1 cellular context compared by ENCODE assay signal in the genomic region with DNA sequence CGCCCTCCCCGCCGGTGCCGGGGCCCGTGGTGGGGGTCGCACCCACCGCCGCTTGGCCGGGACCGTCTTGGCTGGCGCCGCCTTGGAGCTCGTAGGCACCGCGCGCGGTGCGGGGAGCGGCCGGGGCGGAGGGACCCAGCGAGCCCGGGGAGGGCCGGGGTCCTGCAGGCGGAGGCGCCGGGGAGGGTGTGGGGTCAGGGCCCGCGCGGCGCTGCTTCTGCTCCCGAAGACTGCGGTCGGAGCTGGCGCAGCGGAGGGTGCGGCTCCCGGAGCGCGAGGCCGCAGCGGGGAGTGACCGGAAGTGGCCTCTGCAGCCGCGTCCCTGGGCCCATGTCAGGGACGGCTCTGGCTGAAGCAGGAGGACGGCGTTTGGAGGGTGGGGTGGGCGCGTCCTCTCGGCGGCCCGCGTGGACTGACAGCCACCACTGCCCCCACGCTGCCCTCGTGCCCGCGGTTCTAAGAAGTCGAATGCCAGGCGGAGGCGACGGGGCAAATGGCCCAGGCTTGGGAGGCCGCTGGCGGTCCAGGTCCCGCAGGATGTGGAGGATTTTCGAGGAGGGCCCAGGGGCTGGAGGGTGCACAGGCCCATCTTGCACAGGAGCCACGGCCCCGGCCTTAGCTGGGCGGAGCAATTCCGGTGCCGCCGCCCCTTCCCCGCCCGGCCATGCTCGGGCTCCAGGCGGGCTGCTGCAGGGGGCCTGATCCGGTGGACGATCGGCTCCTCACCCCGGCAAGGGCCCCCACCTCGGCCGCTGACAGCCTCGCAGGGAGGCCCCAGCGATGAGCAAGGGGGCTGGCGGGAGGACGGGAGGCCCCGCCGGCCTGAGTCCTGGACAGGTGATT.
TF ChIP-seq lines count a peak whose summit lies in the region.

No MANE protein-coding gene starts in this region.

TF ChIP-seq in HepG2, 621 proteins besides CTCF, POLR2A, EP300 and RAD21 (continued from another document and continues in another):
- TF ChIP-seq, protein P1, sequence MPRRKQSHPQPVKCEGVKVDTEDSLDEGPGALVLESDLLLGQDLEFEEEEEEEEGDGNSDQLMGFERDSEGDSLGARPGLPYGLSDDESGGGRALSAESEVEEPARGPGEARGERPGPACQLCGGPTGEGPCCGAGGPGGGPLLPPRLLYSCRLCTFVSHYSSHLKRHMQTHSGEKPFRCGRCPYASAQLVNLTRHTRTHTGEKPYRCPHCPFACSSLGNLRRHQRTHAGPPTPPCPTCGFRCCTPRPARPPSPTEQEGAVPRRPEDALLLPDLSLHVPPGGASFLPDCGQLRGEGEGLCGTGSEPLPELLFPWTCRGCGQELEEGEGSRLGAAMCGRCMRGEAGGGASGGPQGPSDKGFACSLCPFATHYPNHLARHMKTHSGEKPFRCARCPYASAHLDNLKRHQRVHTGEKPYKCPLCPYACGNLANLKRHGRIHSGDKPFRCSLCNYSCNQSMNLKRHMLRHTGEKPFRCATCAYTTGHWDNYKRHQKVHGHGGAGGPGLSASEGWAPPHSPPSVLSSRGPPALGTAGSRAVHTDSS (CRISPR knock-in tag; conservative IDR thresholded peaks at IDR 0.05): no peak
- TF ChIP-seq PRPF4 (IDR thresholded peaks at IDR 0.05; ENCODE audit: low read depth, low read length, poor library complexity, severe bottlenecking) (no peak), RCOR2 (CRISPR knock-in tag; IDR thresholded peaks at IDR 0.05) (no peak), RARA (CRISPR knock-in tag; IDR thresholded peaks at IDR 0.05) (peak; percentile 41; the same call in 1 of the 2 replicates), ARNT2 (CRISPR knock-in tag; IDR thresholded peaks at IDR 0.05; ENCODE audit: low read depth) (peak; percentile 79; the same call in 1 of the 2 replicates), KLF9 (CRISPR knock-in tag; IDR thresholded peaks at IDR 0.05; ENCODE audit: low read depth) (no peak), ZNF331 (CRISPR knock-in tag; IDR thresholded peaks at IDR 0.05) (peak; percentile 49), SAFB2 (CRISPR knock-in tag; IDR thresholded peaks at IDR 0.05; ENCODE audit: borderline replicate concordance, low read depth) (peak; percentile 56; the same call in 1 of the 2 replicates), PPARG (CRISPR knock-in tag; conservative IDR thresholded peaks at IDR 0.05) (no peak; the same call in 1 of the 2 replicates), NFYB (CRISPR knock-in tag; IDR thresholded peaks at IDR 0.05) (peak; percentile 13; the same call in 1 of the 2 replicates), CREM (IDR thresholded peaks at IDR 0.05) (no peak), CREM (CRISPR knock-in tag; IDR thresholded peaks at IDR 0.05) (no peak), PAWR (CRISPR knock-in tag; IDR thresholded peaks at IDR 0.05; ENCODE audit: borderline replicate concordance) (no peak), ZNF550 (CRISPR knock-in tag; IDR thresholded peaks at IDR 0.05; ENCODE audit: borderline replicate concordance) (no peak), RFXANK (CRISPR knock-in tag; IDR thresholded peaks at IDR 0.05) (no peak), ZNF589 (CRISPR knock-in tag; conservative IDR thresholded peaks at IDR 0.05) (no peak), U2AF1 (optimal IDR thresholded peaks at IDR 0.05; ENCODE audit: low read depth, low read length) (no peak), ZNF232 (CRISPR knock-in tag; IDR thresholded peaks at IDR 0.05; ENCODE audit: borderline replicate concordance) (peak; percentile 41; the same call in 1 of the 2 replicates), STAT5B (CRISPR knock-in tag; IDR thresholded peaks at IDR 0.05) (no peak), ZNF607 (CRISPR knock-in tag; IDR thresholded peaks at IDR 0.05; ENCODE audit: borderline replicate concordance) (peak; percentile 57; the same call in 1 of the 2 replicates), HHEX (CRISPR knock-in tag; IDR thresholded peaks at IDR 0.05) (no peak), ZNF781 (CRISPR knock-in tag; IDR thresholded peaks at IDR 0.05; ENCODE audit: borderline replicate concordance, not compliant biosample characterization) (peak; percentile 38), JUNB (CRISPR knock-in tag; IDR thresholded peaks at IDR 0.05; ENCODE audit: borderline replicate concordance) (no peak), MBD4 (IDR thresholded peaks at IDR 0.05; ENCODE audit: borderline replicate concordance, low read length) (no peak), FOSL2 (CRISPR knock-in tag; IDR thresholded peaks at IDR 0.05) (peak; percentile 18; the same call in 1 of the 2 replicates), SP1 (IDR thresholded peaks at IDR 0.05) (no peak), SP1 (CRISPR knock-in tag; IDR thresholded peaks at IDR 0.05) (no peak), ZNF775 (CRISPR knock-in tag; IDR thresholded peaks at IDR 0.05; ENCODE audit: borderline replicate concordance) (no peak), SIN3A (IDR thresholded peaks at IDR 0.05; ENCODE audit: borderline replicate concordance, low read depth, low read length) (0 out of 2 replicates have a peak, but pooled peaks have one; percentile 41), ZFP62 (CRISPR knock-in tag; IDR thresholded peaks at IDR 0.05) (no peak), ZNF549 (CRISPR knock-in tag; IDR thresholded peaks at IDR 0.05) (no peak), MBNL3 (CRISPR knock-in tag; conservative IDR thresholded peaks at IDR 0.05) (no peak), SMC3 (IDR thresholded peaks at IDR 0.05; ENCODE audit: low read length) (no peak), JDP2 (CRISPR knock-in tag; IDR thresholded peaks at IDR 0.05; ENCODE audit: borderline replicate concordance) (no peak)
- TF ChIP-seq, protein P2, sequence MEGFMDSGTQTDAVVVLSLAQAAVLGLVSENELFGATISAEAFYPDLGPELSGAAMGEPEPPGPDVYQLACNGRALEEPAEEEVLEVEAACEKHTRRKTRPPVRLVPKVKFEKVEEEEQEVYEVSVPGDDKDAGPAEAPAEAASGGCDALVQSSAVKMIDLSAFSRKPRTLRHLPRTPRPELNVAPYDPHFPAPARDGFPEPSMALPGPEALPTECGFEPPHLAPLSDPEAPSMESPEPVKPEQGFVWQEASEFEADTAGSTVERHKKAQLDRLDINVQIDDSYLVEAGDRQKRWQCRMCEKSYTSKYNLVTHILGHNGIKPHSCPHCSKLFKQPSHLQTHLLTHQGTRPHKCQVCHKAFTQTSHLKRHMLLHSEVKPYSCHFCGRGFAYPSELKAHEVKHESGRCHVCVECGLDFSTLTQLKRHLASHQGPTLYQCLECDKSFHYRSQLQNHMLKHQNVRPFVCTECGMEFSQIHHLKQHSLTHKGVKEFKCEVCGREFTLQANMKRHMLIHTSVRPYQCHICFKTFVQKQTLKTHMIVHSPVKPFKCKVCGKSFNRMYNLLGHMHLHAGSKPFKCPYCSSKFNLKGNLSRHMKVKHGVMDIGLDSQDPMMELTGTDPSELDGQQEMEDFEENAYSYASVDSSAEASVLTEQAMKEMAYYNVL (CRISPR knock-in tag; IDR thresholded peaks at IDR 0.05; ENCODE audit: borderline replicate concordance): no peak
- TF ChIP-seq, protein P3, sequence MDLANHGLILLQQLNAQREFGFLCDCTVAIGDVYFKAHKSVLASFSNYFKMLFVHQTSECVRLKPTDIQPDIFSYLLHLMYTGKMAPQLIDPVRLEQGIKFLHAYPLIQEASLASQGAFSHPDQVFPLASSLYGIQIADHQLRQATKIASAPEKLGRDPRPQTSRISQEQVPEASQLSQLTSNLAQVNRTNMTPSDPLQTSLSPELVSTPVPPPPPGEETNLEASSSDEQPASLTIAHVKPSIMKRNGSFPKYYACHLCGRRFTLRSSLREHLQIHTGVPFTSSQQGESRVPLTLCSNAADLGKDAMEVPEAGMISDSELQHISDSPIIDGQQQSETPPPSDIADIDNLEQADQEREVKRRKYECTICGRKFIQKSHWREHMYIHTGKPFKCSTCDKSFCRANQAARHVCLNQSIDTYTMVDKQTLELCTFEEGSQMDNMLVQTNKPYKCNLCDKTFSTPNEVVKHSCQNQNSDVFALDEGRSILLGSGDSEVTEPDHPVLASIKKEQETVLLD (CRISPR knock-in tag; IDR thresholded peaks at IDR 0.05; ENCODE audit: low read depth): no peak; the same call in 1 of the 2 replicates
- TF ChIP-seq, protein P4, sequence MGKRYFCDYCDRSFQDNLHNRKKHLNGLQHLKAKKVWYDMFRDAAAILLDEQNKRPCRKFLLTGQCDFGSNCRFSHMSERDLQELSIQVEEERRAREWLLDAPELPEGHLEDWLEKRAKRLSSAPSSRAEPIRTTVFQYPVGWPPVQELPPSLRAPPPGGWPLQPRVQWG (CRISPR knock-in tag; IDR thresholded peaks at IDR 0.05; ENCODE audit: borderline replicate concordance, low read depth): no peak
- TF ChIP-seq, protein P5, sequence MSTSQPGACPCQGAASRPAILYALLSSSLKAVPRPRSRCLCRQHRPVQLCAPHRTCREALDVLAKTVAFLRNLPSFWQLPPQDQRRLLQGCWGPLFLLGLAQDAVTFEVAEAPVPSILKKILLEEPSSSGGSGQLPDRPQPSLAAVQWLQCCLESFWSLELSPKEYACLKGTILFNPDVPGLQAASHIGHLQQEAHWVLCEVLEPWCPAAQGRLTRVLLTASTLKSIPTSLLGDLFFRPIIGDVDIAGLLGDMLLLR (CRISPR knock-in tag; IDR thresholded peaks at IDR 0.05): peak; percentile 72; the same call in 1 of the 2 replicates
- TF ChIP-seq, protein P6, sequence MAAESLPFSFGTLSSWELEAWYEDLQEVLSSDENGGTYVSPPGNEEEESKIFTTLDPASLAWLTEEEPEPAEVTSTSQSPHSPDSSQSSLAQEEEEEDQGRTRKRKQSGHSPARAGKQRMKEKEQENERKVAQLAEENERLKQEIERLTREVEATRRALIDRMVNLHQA (CRISPR knock-in tag; IDR thresholded peaks at IDR 0.05): no peak
- TF ChIP-seq, protein P7, sequence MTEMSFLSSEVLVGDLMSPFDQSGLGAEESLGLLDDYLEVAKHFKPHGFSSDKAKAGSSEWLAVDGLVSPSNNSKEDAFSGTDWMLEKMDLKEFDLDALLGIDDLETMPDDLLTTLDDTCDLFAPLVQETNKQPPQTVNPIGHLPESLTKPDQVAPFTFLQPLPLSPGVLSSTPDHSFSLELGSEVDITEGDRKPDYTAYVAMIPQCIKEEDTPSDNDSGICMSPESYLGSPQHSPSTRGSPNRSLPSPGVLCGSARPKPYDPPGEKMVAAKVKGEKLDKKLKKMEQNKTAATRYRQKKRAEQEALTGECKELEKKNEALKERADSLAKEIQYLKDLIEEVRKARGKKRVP (CRISPR knock-in tag; IDR thresholded peaks at IDR 0.05): no peak; a peak in 1 of 4 replicates
- TF ChIP-seq, protein P8, sequence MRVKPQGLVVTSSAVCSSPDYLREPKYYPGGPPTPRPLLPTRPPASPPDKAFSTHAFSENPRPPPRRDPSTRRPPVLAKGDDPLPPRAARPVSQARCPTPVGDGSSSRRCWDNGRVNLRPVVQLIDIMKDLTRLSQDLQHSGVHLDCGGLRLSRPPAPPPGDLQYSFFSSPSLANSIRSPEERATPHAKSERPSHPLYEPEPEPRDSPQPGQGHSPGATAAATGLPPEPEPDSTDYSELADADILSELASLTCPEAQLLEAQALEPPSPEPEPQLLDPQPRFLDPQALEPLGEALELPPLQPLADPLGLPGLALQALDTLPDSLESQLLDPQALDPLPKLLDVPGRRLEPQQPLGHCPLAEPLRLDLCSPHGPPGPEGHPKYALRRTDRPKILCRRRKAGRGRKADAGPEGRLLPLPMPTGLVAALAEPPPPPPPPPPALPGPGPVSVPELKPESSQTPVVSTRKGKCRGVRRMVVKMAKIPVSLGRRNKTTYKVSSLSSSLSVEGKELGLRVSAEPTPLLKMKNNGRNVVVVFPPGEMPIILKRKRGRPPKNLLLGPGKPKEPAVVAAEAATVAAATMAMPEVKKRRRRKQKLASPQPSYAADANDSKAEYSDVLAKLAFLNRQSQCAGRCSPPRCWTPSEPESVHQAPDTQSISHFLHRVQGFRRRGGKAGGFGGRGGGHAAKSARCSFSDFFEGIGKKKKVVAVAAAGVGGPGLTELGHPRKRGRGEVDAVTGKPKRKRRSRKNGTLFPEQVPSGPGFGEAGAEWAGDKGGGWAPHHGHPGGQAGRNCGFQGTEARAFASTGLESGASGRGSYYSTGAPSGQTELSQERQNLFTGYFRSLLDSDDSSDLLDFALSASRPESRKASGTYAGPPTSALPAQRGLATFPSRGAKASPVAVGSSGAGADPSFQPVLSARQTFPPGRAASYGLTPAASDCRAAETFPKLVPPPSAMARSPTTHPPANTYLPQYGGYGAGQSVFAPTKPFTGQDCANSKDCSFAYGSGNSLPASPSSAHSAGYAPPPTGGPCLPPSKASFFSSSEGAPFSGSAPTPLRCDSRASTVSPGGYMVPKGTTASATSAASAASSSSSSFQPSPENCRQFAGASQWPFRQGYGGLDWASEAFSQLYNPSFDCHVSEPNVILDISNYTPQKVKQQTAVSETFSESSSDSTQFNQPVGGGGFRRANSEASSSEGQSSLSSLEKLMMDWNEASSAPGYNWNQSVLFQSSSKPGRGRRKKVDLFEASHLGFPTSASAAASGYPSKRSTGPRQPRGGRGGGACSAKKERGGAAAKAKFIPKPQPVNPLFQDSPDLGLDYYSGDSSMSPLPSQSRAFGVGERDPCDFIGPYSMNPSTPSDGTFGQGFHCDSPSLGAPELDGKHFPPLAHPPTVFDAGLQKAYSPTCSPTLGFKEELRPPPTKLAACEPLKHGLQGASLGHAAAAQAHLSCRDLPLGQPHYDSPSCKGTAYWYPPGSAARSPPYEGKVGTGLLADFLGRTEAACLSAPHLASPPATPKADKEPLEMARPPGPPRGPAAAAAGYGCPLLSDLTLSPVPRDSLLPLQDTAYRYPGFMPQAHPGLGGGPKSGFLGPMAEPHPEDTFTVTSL (CRISPR knock-in tag; IDR thresholded peaks at IDR 0.05; ENCODE audit: borderline replicate concordance): 0 out of 2 replicates have a peak, but pooled peaks have one; percentile 59
- TF ChIP-seq, protein P9, sequence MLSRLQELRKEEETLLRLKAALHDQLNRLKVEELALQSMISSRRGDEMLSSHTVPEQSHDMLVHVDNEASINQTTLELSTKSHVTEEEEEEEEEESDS (CRISPR knock-in tag; IDR thresholded peaks at IDR 0.05; ENCODE audit: borderline replicate concordance): no peak
- TF ChIP-seq, protein P10, sequence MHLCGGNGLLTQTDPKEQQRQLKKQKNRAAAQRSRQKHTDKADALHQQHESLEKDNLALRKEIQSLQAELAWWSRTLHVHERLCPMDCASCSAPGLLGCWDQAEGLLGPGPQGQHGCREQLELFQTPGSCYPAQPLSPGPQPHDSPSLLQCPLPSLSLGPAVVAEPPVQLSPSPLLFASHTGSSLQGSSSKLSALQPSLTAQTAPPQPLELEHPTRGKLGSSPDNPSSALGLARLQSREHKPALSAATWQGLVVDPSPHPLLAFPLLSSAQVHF (CRISPR knock-in tag; IDR thresholded peaks at IDR 0.05): no peak
- TF ChIP-seq, protein P11, sequence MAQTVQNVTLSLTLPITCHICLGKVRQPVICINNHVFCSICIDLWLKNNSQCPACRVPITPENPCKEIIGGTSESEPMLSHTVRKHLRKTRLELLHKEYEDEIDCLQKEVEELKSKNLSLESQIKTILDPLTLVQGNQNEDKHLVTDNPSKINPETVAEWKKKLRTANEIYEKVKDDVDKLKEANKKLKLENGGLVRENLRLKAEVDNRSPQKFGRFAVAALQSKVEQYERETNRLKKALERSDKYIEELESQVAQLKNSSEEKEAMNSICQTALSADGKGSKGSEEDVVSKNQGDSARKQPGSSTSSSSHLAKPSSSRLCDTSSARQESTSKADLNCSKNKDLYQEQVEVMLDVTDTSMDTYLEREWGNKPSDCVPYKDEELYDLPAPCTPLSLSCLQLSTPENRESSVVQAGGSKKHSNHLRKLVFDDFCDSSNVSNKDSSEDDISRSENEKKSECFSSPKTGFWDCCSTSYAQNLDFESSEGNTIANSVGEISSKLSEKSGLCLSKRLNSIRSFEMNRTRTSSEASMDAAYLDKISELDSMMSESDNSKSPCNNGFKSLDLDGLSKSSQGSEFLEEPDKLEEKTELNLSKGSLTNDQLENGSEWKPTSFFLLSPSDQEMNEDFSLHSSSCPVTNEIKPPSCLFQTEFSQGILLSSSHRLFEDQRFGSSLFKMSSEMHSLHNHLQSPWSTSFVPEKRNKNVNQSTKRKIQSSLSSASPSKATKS (CRISPR knock-in tag; IDR thresholded peaks at IDR 0.05): no peak
- TF ChIP-seq, protein P12, sequence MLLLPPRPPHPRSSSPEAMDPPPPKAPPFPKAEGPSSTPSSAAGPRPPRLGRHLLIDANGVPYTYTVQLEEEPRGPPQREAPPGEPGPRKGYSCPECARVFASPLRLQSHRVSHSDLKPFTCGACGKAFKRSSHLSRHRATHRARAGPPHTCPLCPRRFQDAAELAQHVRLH (CRISPR knock-in tag; IDR thresholded peaks at IDR 0.05; ENCODE audit: borderline replicate concordance, low read depth): peak; percentile 81; the same call in 1 of the 2 replicates
